Comparison of ENCODE assay signal across 1 cellular context in the genomic region with DNA sequence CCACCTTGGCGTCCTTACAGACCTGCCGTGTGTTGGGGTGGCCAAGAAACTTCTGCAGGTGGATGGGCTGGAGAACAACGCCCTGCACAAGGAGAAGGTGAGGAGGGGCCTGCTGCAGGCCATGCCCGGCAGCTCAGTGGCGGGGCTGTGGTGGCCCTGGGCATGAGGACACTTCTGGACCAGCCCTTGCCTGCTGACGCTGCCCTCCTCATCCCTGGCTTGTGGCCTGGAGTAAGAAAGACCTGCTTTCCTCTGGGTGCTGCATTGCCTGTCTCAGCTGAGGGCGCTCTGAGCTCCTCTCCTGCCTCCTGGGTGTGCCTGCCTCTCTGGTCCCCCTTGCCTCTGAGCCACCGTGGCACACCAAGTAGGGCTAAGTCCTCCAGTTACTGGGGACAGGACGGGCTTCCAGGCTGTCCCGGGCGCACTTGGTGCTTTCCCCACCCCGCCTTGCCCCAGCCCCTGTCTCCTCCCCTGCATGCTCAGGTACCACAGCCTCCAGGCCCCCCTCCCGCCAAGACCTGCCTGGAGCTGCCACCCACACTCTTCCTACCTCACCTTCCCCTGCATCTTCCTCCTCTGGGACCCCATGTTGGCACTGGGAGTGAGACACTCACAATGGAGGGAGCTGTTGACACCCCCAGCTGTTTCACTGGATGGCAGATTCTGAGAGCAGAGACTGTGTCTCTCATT.
TF ChIP-seq lines count a peak whose summit lies in the region.

No MANE protein-coding gene starts in this region.

TF ChIP-seq in IMR-90, 13 proteins besides CTCF, POLR2A, EP300 and RAD21:
- TF ChIP-seq CEBPB (IDR thresholded peaks at IDR 0.05; ENCODE audit: low read depth, low read length) (no peak), MAFK (IDR thresholded peaks at IDR 0.05; ENCODE audit: low read depth, low read length) (no peak), FOS (IDR thresholded peaks at IDR 0.05; ENCODE audit: low read depth, low read length) (no peak), CHD1 (IDR thresholded peaks at IDR 0.05; ENCODE audit: low read depth, low read length) (no peak), SMC3 (IDR thresholded peaks at IDR 0.05; ENCODE audit: low read depth, low read length) (no peak), MXI1 (IDR thresholded peaks at IDR 0.05; ENCODE audit: borderline replicate concordance, low read depth, low read length) (no peak), RFX5 (IDR thresholded peaks at IDR 0.05; ENCODE audit: low read depth, low read length) (no peak)
- TF ChIP-seq, protein P1, sequence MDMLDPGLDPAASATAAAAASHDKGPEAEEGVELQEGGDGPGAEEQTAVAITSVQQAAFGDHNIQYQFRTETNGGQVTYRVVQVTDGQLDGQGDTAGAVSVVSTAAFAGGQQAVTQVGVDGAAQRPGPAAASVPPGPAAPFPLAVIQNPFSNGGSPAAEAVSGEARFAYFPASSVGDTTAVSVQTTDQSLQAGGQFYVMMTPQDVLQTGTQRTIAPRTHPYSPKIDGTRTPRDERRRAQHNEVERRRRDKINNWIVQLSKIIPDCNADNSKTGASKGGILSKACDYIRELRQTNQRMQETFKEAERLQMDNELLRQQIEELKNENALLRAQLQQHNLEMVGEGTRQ (IDR thresholded peaks at IDR 0.05; ENCODE audit: low read depth, low read length), result no peak
- TF ChIP-seq, protein P2, sequence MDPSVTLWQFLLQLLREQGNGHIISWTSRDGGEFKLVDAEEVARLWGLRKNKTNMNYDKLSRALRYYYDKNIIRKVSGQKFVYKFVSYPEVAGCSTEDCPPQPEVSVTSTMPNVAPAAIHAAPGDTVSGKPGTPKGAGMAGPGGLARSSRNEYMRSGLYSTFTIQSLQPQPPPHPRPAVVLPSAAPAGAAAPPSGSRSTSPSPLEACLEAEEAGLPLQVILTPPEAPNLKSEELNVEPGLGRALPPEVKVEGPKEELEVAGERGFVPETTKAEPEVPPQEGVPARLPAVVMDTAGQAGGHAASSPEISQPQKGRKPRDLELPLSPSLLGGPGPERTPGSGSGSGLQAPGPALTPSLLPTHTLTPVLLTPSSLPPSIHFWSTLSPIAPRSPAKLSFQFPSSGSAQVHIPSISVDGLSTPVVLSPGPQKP (IDR thresholded peaks at IDR 0.05; ENCODE audit: borderline replicate concordance, low read depth, low read length), result no peak
